ENCODE assay signal across 23 cellular contexts in genomic region chr10:71562884-71563283, GRCh38.
"Had no signal": no experiment of that assay in that cellular context is flagged by ENCODE, and none has a peak within 500 bp of the region (broad histone marks: within the 10 kb centered on the region; RNA-seq: fewer than 3 reads in every experiment).

No MANE protein-coding gene starts in this region.

- H3K27me3 ChIP-seq: pancreas, upper lobe of right lung had no signal

- H3K27ac ChIP-seq: heart right ventricle, hepatocyte, left ventricle myocardium inferior, neutrophil, pancreas, prostate gland, spleen, stomach, thoracic aorta, tibial artery, upper lobe of right lung had no signal

- H3K36me3 ChIP-seq: heart right ventricle, left ventricle myocardium inferior, neutrophil, pancreas, prostate gland, spleen, stomach, thoracic aorta, tibial artery, upper lobe of right lung had no signal

- DNase-seq: heart right ventricle; islet precursor cell; left ventricle myocardium inferior; mesendoderm; naive thymus-derived CD8-positive, alpha-beta T cell; occipital lobe; pancreas; retina; small intestine; spleen; stimulated activated CD4-positive, alpha-beta T cell treated with anti-CD3 and anti-CD28 coated beads, Interleukin-4, amount 100 ng/mL, for 24 hours; stimulated activated naive CD4-positive, alpha-beta T cell; stomach; tibial artery; trophoblast cell had no signal

- H3K79me2 ChIP-seq: hepatocyte had no signal

- ATAC-seq: naive thymus-derived CD8-positive, alpha-beta T cell; pancreas; right cardiac atrium; sciatic nerve; upper lobe of right lung had no signal

- H3K4me2 ChIP-seq: hepatocyte had no signal

- H3K4me3 ChIP-seq: heart right ventricle, hepatocyte, left ventricle myocardium inferior, lung, pancreas, prostate gland, spleen, stomach, thoracic aorta, tibial artery, upper lobe of right lung had no signal

- H2AFZ ChIP-seq: hepatocyte had no signal

- H3K4me1 ChIP-seq: heart right ventricle, left ventricle myocardium inferior, pancreas, prostate gland, stomach, tibial artery, upper lobe of right lung had no signal

- H3K9me3 ChIP-seq: heart right ventricle, left ventricle myocardium inferior, neutrophil, pancreas, prostate gland, spleen, stomach, thoracic aorta, tibial artery, upper lobe of right lung had no signal
